Comparison of ENCODE assay signal across 13 cellular contexts in genomic region chr1:151936203-151936602, GRCh38.
"Had no signal": no experiment of that assay in that cellular context is flagged by ENCODE, and none has a peak within 500 bp of the region (broad histone marks: within the 10 kb centered on the region; RNA-seq: fewer than 3 reads in every experiment).

No MANE protein-coding gene starts in this region.

- ATAC-seq: gastroesophageal sphincter; left lobe of liver; stimulated activated naive CD8-positive, alpha-beta T cell treated with anti-CD3 and anti-CD28 coated beads, Interleukin-15, amount 100 ng/mL, for 72 hours; upper lobe of right lung had no signal

- H3K27ac Mint-ChIP-seq: activated CD4-positive, alpha-beta T cell treated with anti-CD3 and anti-CD28 coated beads, Interleukin-2, amount 10 ng/mL, durations not matched to agents 7 days and 5 days; stimulated activated naive CD8-positive, alpha-beta T cell treated with anti-CD3 and anti-CD28 coated beads, Interleukin-15, amount 100 ng/mL, for 72 hours had no signal

- H3K27ac ChIP-seq: ascending aorta, gastroesophageal sphincter, sigmoid colon, upper lobe of right lung had no signal

- H3K9me3 Mint-ChIP-seq: activated CD4-positive, alpha-beta T cell treated with anti-CD3 and anti-CD28 coated beads, Interleukin-2, amount 10 ng/mL, durations not matched to agents 7 days and 5 days; stimulated activated naive CD8-positive, alpha-beta T cell treated with anti-CD3 and anti-CD28 coated beads, Interleukin-15, amount 100 ng/mL, for 72 hours had no signal

- H3K4me1 ChIP-seq: upper lobe of right lung had no signal

- FAIRE-seq: bronchial epithelial cell had no signal

- H3K27me3 ChIP-seq: ascending aorta, gastroesophageal sphincter, sigmoid colon, upper lobe of right lung had no signal

- H3K4me3 ChIP-seq: ascending aorta, gastroesophageal sphincter, sigmoid colon, upper lobe of right lung had no signal

- H3K9me3 ChIP-seq: ascending aorta, gastroesophageal sphincter, sigmoid colon, upper lobe of right lung had no signal

- DNase-seq: activated CD4-positive, alpha-beta T cell treated with anti-CD3 and anti-CD28 coated beads, Interleukin-2, amount 10 ng/mL, durations not matched to agents 7 days and 5 days; activated naive CD4-positive, alpha-beta T cell treated with Interleukin-2 at 50 U/mL for 16 hours; dermis blood vessel endothelial cell; islet precursor cell; sigmoid colon; stimulated activated CD4-positive, alpha-beta T cell treated with anti-CD3 and anti-CD28 coated beads, Interleukin-1b, Interleukin-23, amount 100 ng/mL, for 48 hours; stimulated activated naive CD8-positive, alpha-beta T cell treated with anti-CD3 and anti-CD28 coated beads, Interleukin-15, amount 100 ng/mL, for 72 hours; SW 1271; upper lobe of right lung had no signal

- H3K36me3 ChIP-seq: ascending aorta, gastroesophageal sphincter, sigmoid colon, upper lobe of right lung had no signal

- H3K4me3 Mint-ChIP-seq: activated CD4-positive, alpha-beta T cell treated with anti-CD3 and anti-CD28 coated beads, Interleukin-2, amount 10 ng/mL, durations not matched to agents 7 days and 5 days; stimulated activated naive CD8-positive, alpha-beta T cell treated with anti-CD3 and anti-CD28 coated beads, Interleukin-15, amount 100 ng/mL, for 72 hours had no signal
